Comparison of ENCODE assay signal across 8 cellular contexts in the genomic region with DNA sequence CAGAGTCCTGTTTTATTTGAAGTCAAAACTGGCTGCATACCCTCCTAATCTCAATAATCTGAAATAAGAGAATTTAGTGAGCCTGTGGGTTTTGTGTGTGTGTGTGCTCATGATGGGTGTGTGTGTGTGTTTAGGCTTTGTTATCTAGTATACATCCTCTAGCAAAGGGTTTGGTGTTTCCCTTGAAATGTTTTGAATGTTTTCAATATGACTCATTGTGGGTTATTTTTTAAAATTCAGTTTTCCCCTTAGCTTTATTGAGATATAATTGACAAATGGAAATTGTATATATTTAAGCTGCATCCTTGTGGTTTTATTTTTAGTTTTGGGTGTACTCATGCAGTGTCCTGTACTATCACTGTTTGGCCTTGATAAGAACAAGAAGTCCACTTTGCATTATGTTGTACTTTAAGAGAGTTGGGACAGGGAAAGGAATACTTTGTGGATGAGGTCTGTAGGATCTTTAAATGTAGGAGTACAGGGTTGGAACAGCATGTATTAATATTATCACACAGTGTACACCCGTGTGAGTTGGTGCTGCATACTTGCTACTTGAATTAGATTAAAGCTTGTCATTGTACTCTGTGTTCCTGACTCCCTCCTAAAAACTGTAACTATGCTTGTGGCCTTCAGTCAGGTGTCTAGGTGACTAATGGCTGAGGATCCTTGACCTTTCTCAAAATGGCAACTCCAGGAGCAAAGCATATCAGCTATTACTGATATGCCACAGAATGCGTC. TPM values are rescaled to one million over a fixed set of nuclear protein-coding genes. Genes with fewer than 3 reads are reported as not detected.
DNase-seq lines count a peak whose midpoint lies in the region; FAIRE-seq and TF ChIP-seq lines count a peak whose summit lies in the region.

No MANE protein-coding gene starts in this region.

- no peak overlapping the region; a peak in 1 of 22 replicates for H3K27ac ChIP-seq in BLaER1 treated with 17β-estradiol and CSF1 and Interleukin-3, amounts not matched to agents 10 nM and 100 nM

- no peaks in the 10 kb centered on the region for H3K9me3 Mint-ChIP-seq in activated CD4-positive, alpha-beta memory T cell treated with anti-CD3 and anti-CD28 coated beads, Interleukin-2, amount 10 ng/mL, durations not matched to agents 7 days and 5 days

- peak overlapping the region; percentile 88 for H3K27ac Mint-ChIP-seq in activated CD4-positive, alpha-beta memory T cell treated with anti-CD3 and anti-CD28 coated beads, Interleukin-2, amount 10 ng/mL, durations not matched to agents 7 days and 5 days

- TF ChIP-seq POLR2A in H54 (IDR thresholded peaks at IDR 0.05; ENCODE audit: low read depth, low read length): no peak

- H4K20me1 ChIP-seq in BLaER1 treated with 17β-estradiol and CSF1 and Interleukin-3, amounts not matched to agents 10 nM and 100 nM: peaks cover 0 to 76% (median 69%) of the 10 kb centered on the region in 11 experiments; a peak in 19 of 22 replicates

- H3K4me3 Mint-ChIP-seq in activated CD4-positive, alpha-beta memory T cell treated with anti-CD3 and anti-CD28 coated beads, Interleukin-2, amount 10 ng/mL, durations not matched to agents 7 days and 5 days: peak overlapping the region; percentile 49

- peaks cover 72% of the 10 kb centered on the region for H3K4me1 Mint-ChIP-seq in activated CD4-positive, alpha-beta memory T cell treated with anti-CD3 and anti-CD28 coated beads, Interleukin-2, amount 10 ng/mL, durations not matched to agents 7 days and 5 days

- DNase-seq in H54 (ENCODE audit: insufficient read length, low spot score): no peak
- DNase-seq in activated CD4-positive, alpha-beta memory T cell treated with anti-CD3 and anti-CD28 coated beads, Interleukin-2, amount 10 ng/mL, durations not matched to agents 7 days and 5 days: peak; percentile 45
- DNase-seq in hepatic stellate cell (ENCODE audit: low spot score): peak; percentile 35
- DNase-seq in NCI-H1436 treated with DMSO at 0.1 percent for 48 hours (lab: John Stamatoyannopoulos, UW): no peak
- no peak for DNase-seq in NCI-H1092 (lab: John Stamatoyannopoulos, UW)
- DNase-seq in HuH-7 (ENCODE audit: low spot score): no peak
- DNase-seq in iPS-NIHi11 (ENCODE audit: low spot score): no peak

- no peak overlapping the region for H3K9ac ChIP-seq in BLaER1 treated with 17β-estradiol and CSF1 and Interleukin-3, amounts not matched to agents 10 nM and 100 nM

- FAIRE-seq in H54 (lab: Jason Lieb, UNC): peak; percentile 75

- no peak overlapping the region for H3K4me3 ChIP-seq in BLaER1 treated with 17β-estradiol and CSF1 and Interleukin-3, amounts not matched to agents 10 nM and 100 nM

- POLR2A ChIA-PET in activated CD4-positive, alpha-beta memory T cell treated with anti-CD3 and anti-CD28 coated beads, Interleukin-2, amount 10 ng/mL, durations not matched to agents 7 days and 5 days (lab: Charles Lee): interaction anchor here (0.7 to 2.2 kb wide), 16 partner anchors 16 to 170 kb away, joined by 3 to 14 read pairs (median 4); no protein-coding TSS in a partner anchor

- no peaks in the 10 kb centered on the region for H3K9me3 ChIP-seq in BLaER1 treated with 17β-estradiol and CSF1 and Interleukin-3, amounts not matched to agents 10 nM and 100 nM (replicated peaks in 1 of 11)

- peaks cover 0 to 28% (median 7%) of the 10 kb centered on the region in 11 experiments; a peak in 6 of 22 replicates for H3K36me3 ChIP-seq in BLaER1 treated with 17β-estradiol and CSF1 and Interleukin-3, amounts not matched to agents 10 nM and 100 nM

- H3K4me2 ChIP-seq in BLaER1 treated with 17β-estradiol and CSF1 and Interleukin-3, amounts not matched to agents 10 nM and 100 nM: peak overlapping the region in 7 of 11 experiments; percentile 4 to 44 (median 16); a peak in 9 of 22 replicates

- peaks cover 13% of the 10 kb centered on the region for H3K36me3 Mint-ChIP-seq in activated CD4-positive, alpha-beta memory T cell treated with anti-CD3 and anti-CD28 coated beads, Interleukin-2, amount 10 ng/mL, durations not matched to agents 7 days and 5 days (ENCODE audit: low read depth)

- peaks cover 27 to 40% (median 33%) of the 10 kb centered on the region in 10 experiments for H3K4me1 ChIP-seq in BLaER1 treated with 17β-estradiol and CSF1 and Interleukin-3, amounts not matched to agents 10 nM and 100 nM

- no peaks in the 10 kb centered on the region for H3K27me3 ChIP-seq in BLaER1 treated with 17β-estradiol and CSF1 and Interleukin-3, amounts not matched to agents 10 nM and 100 nM

- no peaks in the 10 kb centered on the region for H3K27me3 Mint-ChIP-seq in activated CD4-positive, alpha-beta memory T cell treated with anti-CD3 and anti-CD28 coated beads, Interleukin-2, amount 10 ng/mL, durations not matched to agents 7 days and 5 days

- CTCF ChIA-PET in activated CD4-positive, alpha-beta memory T cell treated with anti-CD3 and anti-CD28 coated beads, Interleukin-2, amount 10 ng/mL, durations not matched to agents 7 days and 5 days (lab: Charles Lee): interaction anchor here (0.6 to 1.7 kb wide), 13 partner anchors 18 to 1895 kb away, joined by 3 to 9 read pairs (median 4); partner anchors contain the start of genes PLAU and VCL

RNA-seq across cellular contexts. Expression of gene VCL, which starts 58.3 kb away (rescaled TPM):
- 10 to 100 TPM; 70.1 to 71.8 TPM for total RNA-seq in activated CD4-positive, alpha-beta memory T cell treated with anti-CD3 and anti-CD28 coated beads, Interleukin-2, amount 10 ng/mL, durations not matched to agents 7 days and 5 days

Comparison
In these comparisons a context has a peak if more than half of its experiments do, and no peak if none do; other contexts are left out.
1. DNase-seq: peak in activated CD4-positive, alpha-beta memory T cell treated with anti-CD3 and anti-CD28 coated beads, Interleukin-2, amount 10 ng/mL, durations not matched to agents 7 days and 5 days (single experiment) and hepatic stellate cell (single experiment); none in H54 (single experiment), NCI-H1436 treated with DMSO at 0.1 percent for 48 hours (single experiment), NCI-H1092 (single experiment), HuH-7 (single experiment) and iPS-NIHi11 (single experiment).